8 cellular contexts compared by ENCODE assay signal in the genomic region with DNA sequence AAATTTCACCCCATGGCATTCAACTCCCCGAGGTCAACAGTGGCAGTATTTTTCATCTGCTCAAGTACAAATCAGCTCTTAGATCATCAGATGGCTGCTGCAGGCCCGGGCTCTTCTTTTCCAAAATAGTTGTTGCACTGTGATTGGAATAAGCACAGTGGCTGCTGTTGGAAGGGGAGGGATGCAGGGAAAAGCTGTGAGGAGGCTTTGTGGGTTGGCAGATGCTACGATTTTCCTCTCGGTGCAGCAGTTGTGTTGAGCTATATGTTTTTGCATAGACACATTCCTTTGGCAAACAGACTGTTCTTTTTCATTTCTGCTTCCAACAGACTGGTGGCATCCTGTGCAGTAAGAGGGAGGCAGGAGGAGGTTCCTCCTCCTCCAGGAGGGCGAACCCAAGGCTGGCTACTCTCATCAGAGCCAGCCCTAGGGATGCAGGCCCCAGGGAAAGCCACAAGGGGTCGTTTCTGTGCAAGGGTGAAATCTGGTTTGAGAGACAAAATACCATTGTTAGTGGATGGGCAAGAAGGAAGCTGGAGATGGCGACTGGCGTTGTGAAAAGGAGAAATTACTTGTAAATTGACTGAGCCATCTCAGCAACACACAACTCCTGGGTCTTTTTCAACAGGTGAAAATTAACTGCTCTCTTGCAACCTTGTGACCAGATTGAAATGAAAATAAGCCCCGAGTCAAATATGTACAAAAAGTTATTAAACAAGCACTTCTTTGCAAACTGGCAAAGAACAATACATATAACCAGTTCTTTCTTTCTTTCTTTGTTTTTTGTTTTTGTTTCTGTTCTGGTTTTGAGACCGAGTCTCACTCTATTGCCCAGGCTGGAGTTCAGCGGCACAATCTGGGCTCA. TPM values are rescaled to one million over a fixed set of nuclear protein-coding genes. Genes with fewer than 3 reads are reported as not detected.
DNase-seq lines count a peak whose midpoint lies in the region; ATAC-seq and TF ChIP-seq lines count a peak whose summit lies in the region.

No MANE protein-coding gene starts in this region.

- H3K36me3 ChIP-seq in A673 (ENCODE audit: insufficient read depth, low read length, poor library complexity, severe bottlenecking) (no peaks in the 10 kb centered on the region), heart right ventricle (no peaks in the 10 kb centered on the region)

- in situ Hi-C loops in GM13977 (cut with MboI; ENCODE audit: low pct_unique_long_range_greater_than_20kb, low sequenced_read_pairs, unreplicated experiment): no loop called here

- TF ChIP-seq CTCF in A673 (conservative IDR thresholded peaks at IDR 0.05; ENCODE audit: low read depth, low read length): peak; percentile 93
- peak; percentile 87 for TF ChIP-seq CTCF in GM13977 (IDR thresholded peaks at IDR 0.05; ENCODE audit: extremely low read depth, insufficient read depth, missing control alignments)
- TF ChIP-seq CTCF in heart right ventricle (IDR thresholded peaks at IDR 0.05): peak; percentile 44 to 79 (median 74)

- ATAC-seq in heart right ventricle: peak in 7 of 8 donors; percentile 58 to 79 (median 67)
- ATAC-seq in HG03469 (IDR thresholded peaks at IDR 0.05; ENCODE audit: unreplicated experiment): no peak

- H3K9me3 ChIP-seq in A673 (ENCODE audit: low read depth, low read length, poor library complexity, severe bottlenecking): no peaks in the 10 kb centered on the region
- no peaks in the 10 kb centered on the region for H3K9me3 ChIP-seq in heart right ventricle

- H3K4me1 ChIP-seq in A673 (ENCODE audit: insufficient read depth, low read length, poor library complexity, severe bottlenecking): no peaks in the 10 kb centered on the region
- peaks cover 0 to 7% (median 0%) of the 10 kb centered on the region in 9 donors for H3K4me1 ChIP-seq in heart right ventricle

- intact Hi-C loops in A673 (cut with micrococcal nuclease; ENCODE audit: unreplicated experiment) (loop anchor here (1.0 kb wide), 1 partner anchor 152 kb away; no protein-coding TSS in a partner anchor), heart right ventricle (cut with DNase I) (loop anchor here in 5 of 10 donors (1.0 to 10.0 kb wide), 4 partner anchors 152 to 228 kb away; no protein-coding TSS in a partner anchor)

- WGBS in heart right ventricle, 2 donors: 47 to 50% methylated on average over 11 of the region's 11 CpGs

- POLR2A ChIA-PET in A673 (lab: Charles Lee; ENCODE audit: low non-redundant PET): no interaction called here

- H3K4me3 ChIP-seq in A673 (ENCODE audit: low read depth, low read length, poor library complexity, severe bottlenecking): no peak overlapping the region
- no peak overlapping the region for H3K4me3 ChIP-seq in heart right ventricle

- BruUV-seq in A673 (replicated peaks; lab: Mats Ljungman, UMichigan): no TSS peak

- H3K27me3 ChIP-seq in A673 (replicated peaks; ENCODE audit: insufficient read depth, low read depth, low read length, poor library complexity): no peaks in the 10 kb centered on the region
- peaks cover 0 to 41% (median 20%) of the 10 kb centered on the region in 7 donors for H3K27me3 ChIP-seq in heart right ventricle

- CTCF ChIA-PET in A673 (lab: Charles Lee): interaction anchor here (0.6 to 3.6 kb wide), 17 partner anchors 27 to 398 kb away, joined by 3 to 42 read pairs (median 4); no protein-coding TSS in a partner anchor

- DNase-seq in A673 (ENCODE audit: low spot score): peak; percentile 89
- DNase-seq in GM13977 (ENCODE audit: low spot score): peak; percentile 72
- DNase-seq in LoVo (ENCODE audit: low spot score): peak; percentile 58
- peak; percentile 52 for DNase-seq in T follicular helper cell (ENCODE audit: low read depth)
- peak; percentile 43 for DNase-seq in activated naive CD8-positive, alpha-beta T cell treated with anti-CD3 and anti-CD28 coated beads, Interleukin-2, amount 50 U/mL, for 16 hours (ENCODE audit: low read depth, low spot score)
- DNase-seq in heart right ventricle: peak; percentile 48 to 57
- DNase-seq in renal cortical epithelial cell (ENCODE audit: low read depth): peak; percentile 52

- no peak overlapping the region for H3K27ac ChIP-seq in A673 (ENCODE audit: low read depth, low read length, poor library complexity, severe bottlenecking)
- no peak overlapping the region for H3K27ac ChIP-seq in heart right ventricle

RNA-seq across cellular contexts. Expression of a gene that starts 26.6 kb away (rescaled TPM):
- 15.0 and 15.3 TPM in 2 replicates for total RNA-seq in A673 (2021)
- 1 to 10 TPM in 9 of 10 donors, under 1 TPM in 1; 0.66 to 8.0 (median 1.6) TPM for total RNA-seq in heart right ventricle
- 1 to 10 TPM in 1 of 2 donors, under 1 TPM in 1; 0.51 to 1.4 TPM for polyA plus RNA-seq in heart right ventricle
- total RNA-seq in renal cortical epithelial cell: 12.5 and 50.5 TPM in 2 replicates
